Comparison of ENCODE assay signal across 15 cellular contexts in genomic region chr4:30744386-30744785, GRCh38. TPM values are rescaled to one million over a fixed set of nuclear protein-coding genes. Genes with fewer than 3 reads are reported as not detected.
"Had no signal": no experiment of that assay in that cellular context is flagged by ENCODE, and none has a peak within 500 bp of the region (broad histone marks: within the 10 kb centered on the region; RNA-seq: fewer than 3 reads in every experiment).

No MANE protein-coding gene starts in this region.

- DNase-seq: activated CD4-positive, alpha-beta T cell treated with anti-CD3 and anti-CD28 coated beads, Interleukin-2, amount 10 ng/mL, durations not matched to agents 24 days and 14 days; activated CD4-positive, CD25-positive, alpha-beta regulatory T cell; activated CD8-positive, alpha-beta memory T cell treated with anti-CD3 and anti-CD28 coated beads, Interleukin-2, amount 50 U/mL, for 48 hours; activated naive CD8-positive, alpha-beta T cell treated with anti-CD3 and anti-CD28 coated beads for 36 hours; foreskin fibroblast; naive B cell; ovary; stimulated activated CD4-positive, alpha-beta T cell treated with anti-CD3 and anti-CD28 coated beads, Interleukin-12 subunit alpha, Interleukin-12 subunit beta, amount 100 ng/mL, for 4 hours; stimulated activated CD4-positive, alpha-beta T cell treated with anti-CD3 and anti-CD28 coated beads, Interleukin-2, amount 100 ng/mL, for 24 hours; stomach; SW 1271; testis had no signal

- H3K4me3 ChIP-seq: lung, neural progenitor cell, ovary, stomach, testis had no signal

- H3K36me3 ChIP-seq: neural progenitor cell, ovary, stomach had no signal

- H3K4me1 ChIP-seq: testis had no signal

- H3K27me3 ChIP-seq: neural progenitor cell, ovary, stomach, testis had no signal

- H3K9me3 ChIP-seq: ovary, stomach, testis had no signal

- H2AFZ ChIP-seq: neural progenitor cell had no signal

- H3K4me2 ChIP-seq: neural progenitor cell had no signal

- H3K9ac ChIP-seq: neural progenitor cell had no signal

- H3K27ac ChIP-seq: neural progenitor cell, ovary, stomach, testis had no signal

RNA-seq across cellular contexts. Expression of gene PCDH7, which starts 24.2 kb away (rescaled TPM):
- total RNA-seq: activated CD4-positive, alpha-beta T cell treated with anti-CD3 and anti-CD28 coated beads, Interleukin-2, amount 10 ng/mL, durations not matched to agents 24 days and 14 days; activated naive CD8-positive, alpha-beta T cell treated with anti-CD3 and anti-CD28 coated beads for 36 hours; T-helper 2 cell treated with Interferon-gamma antibody and Interleukin-4, amounts not matched to agents 100 ng/mL and 5 ng/mL, for 36 hours had no signal
